Comparison of ENCODE assay signal across 13 cellular contexts in genomic region chr22:24285245-24285644, GRCh38. TPM values are rescaled to one million over a fixed set of nuclear protein-coding genes. Genes with fewer than 3 reads are reported as not detected.
DNase-seq lines count a peak whose midpoint lies in the region; ATAC-seq and TF ChIP-seq lines count a peak whose summit lies in the region.
"Had no signal": no experiment of that assay in that cellular context is flagged by ENCODE, and none has a peak within 500 bp of the region (broad histone marks: within the 10 kb centered on the region; RNA-seq: fewer than 3 reads in every experiment).

No MANE protein-coding gene starts in this region.

- peak overlapping the region in 7 of 11 experiments; percentile 8 to 54 (median 43); a peak in 12 of 22 replicates for H3K27ac ChIP-seq in BLaER1 treated with 17β-estradiol and CSF1 and Interleukin-3, amounts not matched to agents 10 nM and 100 nM
- H3K27ac ChIP-seq in DND-41 (ENCODE audit: low read length), result 0 out of 2 replicates have a peak overlapping the region, but pooled peaks have one; percentile 8
- H3K27ac ChIP-seq in mesodermal cell (ENCODE audit: low read depth, low read length, severe bottlenecking), result peak overlapping the region; percentile 76
- peak overlapping the region in 1 of 4 donors; percentile 22 for H3K27ac ChIP-seq in gastrocnemius medialis

- H2AFZ ChIP-seq in DND-41 (ENCODE audit: low read depth, low read length), result no peak overlapping the region

- peak overlapping the region; percentile 15 for H3K4me3 Mint-ChIP-seq in activated naive CD8-positive, alpha-beta T cell
- H3K4me3 Mint-ChIP-seq: dendritic cell treated with granulocyte-macrophage colony-stimulating factor and Interleukin-4, amounts not matched to agents 40 ng/mL and 50 ng/mL, for 4 days had no signal

- peaks cover 70% of the 10 kb centered on the region for H3K4me1 Mint-ChIP-seq in activated naive CD8-positive, alpha-beta T cell (ENCODE audit: low read depth)

- TF ChIP-seq POLR2A in gastrocnemius medialis (IDR thresholded peaks at IDR 0.05), result no peak

- H3K9me3 ChIP-seq in BLaER1 treated with 17β-estradiol and CSF1 and Interleukin-3, amounts not matched to agents 10 nM and 100 nM (replicated peaks in 1 of 11), result no peaks in the 10 kb centered on the region
- H3K9me3 ChIP-seq in DND-41 (ENCODE audit: insufficient read depth, low read length, severe bottlenecking) (no peaks in the 10 kb centered on the region), mesodermal cell (ENCODE audit: control insufficient read depth, low read length) (no peaks in the 10 kb centered on the region), gastrocnemius medialis (no peaks in the 10 kb centered on the region)
- H3K9me3 ChIP-seq: mucosa of descending colon had no signal

- no peaks in the 10 kb centered on the region for H3K9me3 Mint-ChIP-seq in activated naive CD8-positive, alpha-beta T cell (ENCODE audit: low read depth)
- H3K9me3 Mint-ChIP-seq: dendritic cell treated with granulocyte-macrophage colony-stimulating factor and Interleukin-4, amounts not matched to agents 40 ng/mL and 50 ng/mL, for 4 days had no signal

- H3K27me3 Mint-ChIP-seq in activated naive CD8-positive, alpha-beta T cell, result no peaks in the 10 kb centered on the region
- H3K27me3 Mint-ChIP-seq: dendritic cell treated with granulocyte-macrophage colony-stimulating factor and Interleukin-4, amounts not matched to agents 40 ng/mL and 50 ng/mL, for 4 days had no signal

- in situ Hi-C loops in gastrocnemius medialis (cut with MboI; ENCODE audit: low sequenced_read_pairs in 4 of 4), result no loop called here

- H3K27me3 ChIP-seq in BLaER1 treated with 17β-estradiol and CSF1 and Interleukin-3, amounts not matched to agents 10 nM and 100 nM, result no peaks in the 10 kb centered on the region
- H3K27me3 ChIP-seq in DND-41 (ENCODE audit: insufficient read depth, low read length, poor library complexity) (no peaks in the 10 kb centered on the region), gastrocnemius medialis (no peaks in the 10 kb centered on the region)

- H4K20me1 ChIP-seq in BLaER1 treated with 17β-estradiol and CSF1 and Interleukin-3, amounts not matched to agents 10 nM and 100 nM, result peaks cover 58 to 98% (median 82%) of the 10 kb centered on the region in 11 experiments; a peak in 21 of 22 replicates
- H4K20me1 ChIP-seq in DND-41 (ENCODE audit: insufficient read depth, low read length), result peaks cover 52% of the 10 kb centered on the region

- peak overlapping the region in 6 of 11 experiments; percentile 8 to 50 (median 26); a peak in 10 of 22 replicates for H3K9ac ChIP-seq in BLaER1 treated with 17β-estradiol and CSF1 and Interleukin-3, amounts not matched to agents 10 nM and 100 nM
- no peak overlapping the region for H3K9ac ChIP-seq in DND-41 (ENCODE audit: low read depth, low read length)

- WGBS in mesodermal cell (ENCODE audit: insufficient coverage in 2 of 2), 2 experiments, result 0 to 80% methylated on average over 1 of the region's 4 CpGs

- intact Hi-C loops in gastrocnemius medialis (cut with DNase I; ENCODE audit: low total_unique reads), result no loop called here

- H3K27ac Mint-ChIP-seq in activated naive CD8-positive, alpha-beta T cell, result peak overlapping the region; percentile 84
- H3K27ac Mint-ChIP-seq: dendritic cell treated with granulocyte-macrophage colony-stimulating factor and Interleukin-4, amounts not matched to agents 40 ng/mL and 50 ng/mL, for 4 days had no signal

- H3K36me3 ChIP-seq in BLaER1 treated with 17β-estradiol and CSF1 and Interleukin-3, amounts not matched to agents 10 nM and 100 nM, result peaks cover 0 to 18% (median 8%) of the 10 kb centered on the region in 11 experiments; a peak in 8 of 22 replicates
- no peaks in the 10 kb centered on the region for H3K36me3 ChIP-seq in DND-41 (ENCODE audit: insufficient read depth, low read length)
- peaks cover 10% of the 10 kb centered on the region for H3K36me3 ChIP-seq in mesodermal cell (ENCODE audit: control insufficient read depth, insufficient read depth, low read length)
- no peaks in the 10 kb centered on the region for H3K36me3 ChIP-seq in gastrocnemius medialis

- ATAC-seq in DND-41 (ENCODE audit: insufficient read depth, low read depth), result peak; percentile 83
- no peak for ATAC-seq in gastrocnemius medialis
- no peak for ATAC-seq in HG03108 (IDR thresholded peaks at IDR 0.05; ENCODE audit: unreplicated experiment)

- TF ChIP-seq CTCF in DND-41 (IDR thresholded peaks at IDR 0.05; ENCODE audit: borderline replicate concordance, extremely low read depth, low read length, poor library complexity, severe bottlenecking), result no peak
- no peak for TF ChIP-seq CTCF in gastrocnemius medialis (IDR thresholded peaks at IDR 0.05 in 4 of 5, conservative IDR thresholded peaks at IDR 0.05 in 1 of 5)

- peaks cover 40 to 68% (median 58%) of the 10 kb centered on the region in 10 experiments for H3K4me1 ChIP-seq in BLaER1 treated with 17β-estradiol and CSF1 and Interleukin-3, amounts not matched to agents 10 nM and 100 nM
- H3K4me1 ChIP-seq in DND-41 (ENCODE audit: insufficient read depth, low read length) (peaks cover 32% of the 10 kb centered on the region), mesodermal cell (ENCODE audit: control insufficient read depth, insufficient read depth, low read length, poor library complexity, severe bottlenecking) (peaks cover 45% of the 10 kb centered on the region), gastrocnemius medialis (peaks cover 47 to 59% of the 10 kb centered on the region in 2 donors)

- peak overlapping the region in 2 of 10 experiments; percentile 21 to 26; a peak in 1 of 20 replicates for H3K4me3 ChIP-seq in BLaER1 treated with 17β-estradiol and CSF1 and Interleukin-3, amounts not matched to agents 10 nM and 100 nM
- H3K4me3 ChIP-seq in DND-41 (ENCODE audit: low read depth in 1 of 2, low read length in 2 of 2), result no peak overlapping the region
- H3K4me3 ChIP-seq in mesodermal cell (ENCODE audit: extremely low read depth, insufficient read depth, low read length, poor library complexity, severe bottlenecking), result no peak overlapping the region
- H3K4me3 ChIP-seq in gastrocnemius medialis, result no peak overlapping the region
- H3K4me3 ChIP-seq: mucosa of descending colon had no signal

- peaks cover 4% of the 10 kb centered on the region for H3K36me3 Mint-ChIP-seq in activated naive CD8-positive, alpha-beta T cell

- peak overlapping the region; percentile 54 to 81 (median 69) for H3K4me2 ChIP-seq in BLaER1 treated with 17β-estradiol and CSF1 and Interleukin-3, amounts not matched to agents 10 nM and 100 nM
- H3K4me2 ChIP-seq in DND-41 (ENCODE audit: insufficient read depth, low read length), result peak overlapping the region; percentile 24; the same call in 1 of the 2 replicates

- DNase-seq in DND-41 (no peak), NCI-H510A treated with DMSO at 0.1 percent for 48 hours (lab: John Stamatoyannopoulos, UW) (no peak), gastrocnemius medialis (no peak), activated gamma-delta T cell treated with Interleukin-2 at 50 U/mL for 16 hours (no peak)
- DNase-seq: hippocampal formation, mucosa of descending colon, NCI-H69 had no signal

- H3K79me2 ChIP-seq in DND-41 (ENCODE audit: insufficient read depth, low read length), result peaks cover 91% of the 10 kb centered on the region

RNA-seq across cellular contexts. Expression of gene SPECC1L, which starts 14.6 kb away (rescaled TPM):
- 32.1 TPM for polyA plus RNA-seq in mesodermal cell (2013, experiment 1 of 2)
- polyA plus RNA-seq in mesodermal cell (2013, experiment 2 of 2), result 34.2 TPM
- total RNA-seq in gastrocnemius medialis, result 10 to 100 TPM; 16.2 to 19.9 (median 18.7) TPM

RNA-seq across cellular contexts. Expression of gene GGT5, which starts 40.4 kb away (rescaled TPM):
- polyA plus RNA-seq in mesodermal cell (2013, experiment 1 of 2), result 8.8 TPM
- polyA plus RNA-seq in mesodermal cell (2013, experiment 2 of 2), result 7.4 TPM
- 10 to 100 TPM in 3 of 4 donors, 1 to 10 TPM in 1; 8.8 to 29.9 (median 22.8) TPM for total RNA-seq in gastrocnemius medialis
- total RNA-seq: Daoy had no signal
